In genomic region chr7:127683776-127684681, GRCh38 we compare ENCODE assay signal across 8 cellular contexts. TPM values are rescaled to one million over a fixed set of nuclear protein-coding genes. Genes with fewer than 3 reads are reported as not detected.
A peak's percentile ranks its signal among the peaks of the same experiment; 100 is the strongest.
DNase-seq lines count a peak whose midpoint lies in the region; ATAC-seq lines count a peak whose summit lies in the region.

No MANE protein-coding gene starts in this region.

- peak overlapping the region in 1 of 2 donors; percentile 14 for H3K27ac Mint-ChIP-seq in stimulated activated naive CD8-positive, alpha-beta T cell treated with anti-CD3 and anti-CD28 coated beads, Interleukin-15, amount 100 ng/mL, for 72 hours

- no peaks in the 10 kb centered on the region for H3K27me3 Mint-ChIP-seq in stimulated activated naive CD8-positive, alpha-beta T cell treated with anti-CD3 and anti-CD28 coated beads, Interleukin-15, amount 100 ng/mL, for 72 hours

- DNase-seq in NCI-H1105 (lab: John Stamatoyannopoulos, UW) = peak; percentile 41
- DNase-seq in left lobe of liver (ENCODE audit: low spot score) = no peak
- no peak for DNase-seq in NK-92 treated with Interleukin-12 subunit alpha and Interleukin-12 subunit beta, amount 100 ng/mL, for 24 hours (lab: John Stamatoyannopoulos, UW)
- no peak for DNase-seq in NCI-H1048 (lab: John Stamatoyannopoulos, UW)
- DNase-seq in stimulated activated naive CD8-positive, alpha-beta T cell treated with anti-CD3 and anti-CD28 coated beads, Interleukin-15, amount 100 ng/mL, for 72 hours = no peak
- DNase-seq in glomerular visceral epithelial cell (ENCODE audit: extremely low spot score) = no peak

- ATAC-seq in GM18868 (IDR thresholded peaks at IDR 0.05; ENCODE audit: unreplicated experiment) (peak; percentile 83), HG02588 (IDR thresholded peaks at IDR 0.05; ENCODE audit: unreplicated experiment) (peak; percentile 66), left lobe of liver (peak; percentile 15)
- ATAC-seq in stimulated activated naive CD8-positive, alpha-beta T cell treated with anti-CD3 and anti-CD28 coated beads, Interleukin-15, amount 100 ng/mL, for 72 hours = no peak

- no peak overlapping the region for H3K4me3 Mint-ChIP-seq in stimulated activated naive CD8-positive, alpha-beta T cell treated with anti-CD3 and anti-CD28 coated beads, Interleukin-15, amount 100 ng/mL, for 72 hours

- H3K9me3 Mint-ChIP-seq in stimulated activated naive CD8-positive, alpha-beta T cell treated with anti-CD3 and anti-CD28 coated beads, Interleukin-15, amount 100 ng/mL, for 72 hours = peaks cover 8 to 12% of the 10 kb centered on the region in 2 donors

- peaks cover 35% of the 10 kb centered on the region for H3K4me1 Mint-ChIP-seq in stimulated activated naive CD8-positive, alpha-beta T cell treated with anti-CD3 and anti-CD28 coated beads, Interleukin-15, amount 100 ng/mL, for 72 hours

RNA-seq across cellular contexts. Expression of gene SND1, which starts 32.0 kb away (rescaled TPM):
- total RNA-seq in left lobe of liver = 152 TPM
